In genomic region chr3:9386501-9387321, GRCh38 we compare ENCODE assay signal across 15 cellular contexts. TPM values are rescaled to one million over a fixed set of nuclear protein-coding genes. Genes with fewer than 3 reads are reported as not detected.
DNase-seq lines count a peak whose midpoint lies in the region; ATAC-seq, FAIRE-seq and TF ChIP-seq lines count a peak whose summit lies in the region.
"Had no signal": no experiment of that assay in that cellular context is flagged by ENCODE, and none has a peak within 500 bp of the region (broad histone marks: within the 10 kb centered on the region; RNA-seq: fewer than 3 reads in every experiment).

No MANE protein-coding gene starts in this region.

- intact Hi-C loops in K562 (cut with micrococcal nuclease) = loop anchor here (5.0 kb wide), 1 partner anchor 36 kb away; no protein-coding TSS in a partner anchor

- no peak overlapping the region for H3K4me3 Mint-ChIP-seq in activated CD8-positive, alpha-beta memory T cell treated with anti-CD3 and anti-CD28 coated beads, Interleukin-2, amount 10 ng/mL, durations not matched to agents 7 days and 5 days
- no peak overlapping the region for H3K4me3 Mint-ChIP-seq in osteocyte (ENCODE audit: unreplicated experiment)

- TF ChIP-seq CTCF in K562 (IDR thresholded peaks at IDR 0.05 in 2 of 3, conservative IDR thresholded peaks at IDR 0.05 in 1 of 3; ENCODE audit: insufficient read depth in 2 of 3, low read depth in 1 of 3, low read length in 3 of 3) (no peak), osteocyte (IDR thresholded peaks at IDR 0.05) (no peak), GM20000 (IDR thresholded peaks at IDR 0.05; ENCODE audit: extremely low read depth, missing control alignments) (no peak)

- CTCF ChIA-PET in activated CD8-positive, alpha-beta memory T cell treated with anti-CD3 and anti-CD28 coated beads, Interleukin-2, amount 10 ng/mL, durations not matched to agents 7 days and 5 days (lab: Charles Lee) = no interaction called here
- CTCF ChIA-PET in K562 (lab: Yijun Ruan, JAX; ENCODE audit: low intra/inter-chr PET ratio) = no interaction called here

- no peaks in the 10 kb centered on the region for H3K9me1 ChIP-seq in K562 (ENCODE audit: control insufficient read depth, insufficient read depth, low read length)

- no peaks in the 10 kb centered on the region for H3K27me3 ChIP-seq in K562 (ENCODE audit: control insufficient read depth in 2 of 2, insufficient read depth in 2 of 2, low read length in 2 of 2)
- H3K27me3 ChIP-seq: dorsolateral prefrontal cortex, uterus had no signal

- peak overlapping the region; percentile 29 for H3K27ac Mint-ChIP-seq in activated CD8-positive, alpha-beta memory T cell treated with anti-CD3 and anti-CD28 coated beads, Interleukin-2, amount 10 ng/mL, durations not matched to agents 7 days and 5 days
- peak overlapping the region; percentile 69 for H3K27ac Mint-ChIP-seq in osteocyte (ENCODE audit: unreplicated experiment)

- H3K36me3 Mint-ChIP-seq in activated CD8-positive, alpha-beta memory T cell treated with anti-CD3 and anti-CD28 coated beads, Interleukin-2, amount 10 ng/mL, durations not matched to agents 7 days and 5 days = peaks cover 72% of the 10 kb centered on the region
- peaks cover 58% of the 10 kb centered on the region for H3K36me3 Mint-ChIP-seq in osteocyte (ENCODE audit: unreplicated experiment)

- H3K79me2 ChIP-seq in K562 (ENCODE audit: control insufficient read depth, insufficient read depth, low read length) = peaks cover 37% of the 10 kb centered on the region

- no TSS peak for BruUV-seq in K562 (replicated peaks; lab: Mats Ljungman, UMichigan)

- H3K4me3 ChIP-seq in K562 = no peak overlapping the region
- H3K4me3 ChIP-seq: dorsolateral prefrontal cortex, uterus had no signal

- DNase-seq in activated CD8-positive, alpha-beta memory T cell treated with anti-CD3 and anti-CD28 coated beads, Interleukin-2, amount 10 ng/mL, durations not matched to agents 7 days and 5 days = no peak
- no peak for DNase-seq in activated CD8-positive, alpha-beta memory T cell treated with anti-CD3 and anti-CD28 coated beads, Interleukin-2, amount 50 U/mL, for 48 hours
- DNase-seq in OCI-M1 (lab: John Stamatoyannopoulos, UW) (peak; percentile 37), K562 (ENCODE audit: extremely low read depth in 1 of 4, low spot score in 3 of 4) (no peak), osteocyte (ENCODE audit: extremely low spot score, unreplicated experiment) (no peak), GM20000 (ENCODE audit: low spot score) (no peak), HCEC 1CT (no peak)
- DNase-seq: activated CD8-positive, alpha-beta memory T cell treated with anti-CD3 and anti-CD28 coated beads, Interleukin-2, amount 50 U/mL, for 4 hours; anterior cingulate cortex; dorsolateral prefrontal cortex; SIG-M5; stimulated activated CD4-positive, alpha-beta T cell treated with anti-CD3 and anti-CD28 coated beads, Interleukin-4, amount 100 ng/mL, for 1 hour; uterus had no signal

- no peak for TF ChIP-seq RAD21 in K562 (CRISPR knock-in tag; conservative IDR thresholded peaks at IDR 0.05 in 1 of 2, IDR thresholded peaks at IDR 0.05 in 1 of 2)

- TF ChIP-seq EP300 in K562 (IDR thresholded peaks at IDR 0.05; ENCODE audit: low read length) = no peak

- WGBS in K562 (ENCODE audit: insufficient coverage, low coverage, missing lambda C conversion rate) = 80% methylated on average over 1 of the region's 1 CpG

- no peaks in the 10 kb centered on the region for H3K4me1 ChIP-seq in K562 (replicated peaks in 1 of 2; ENCODE audit: control insufficient read depth in 2 of 2, insufficient read depth in 2 of 2, low read length in 2 of 2)
- H3K4me1 ChIP-seq: uterus had no signal

- POLR2A ChIA-PET in K562 (lab: Yijun Ruan, JAX) = interaction anchor here (0.7 to 1.4 kb wide), 4 partner anchors 9 to 23 kb away, joined by 3 to 24 read pairs (median 4); partner anchors contain the start of gene THUMPD3

- H3K36me3 ChIP-seq in K562 (ENCODE audit: control insufficient read depth, insufficient read depth, low read length) = peaks cover 95% of the 10 kb centered on the region
- H3K36me3 ChIP-seq: uterus had no signal

- in situ Hi-C loops in K562 (cut with MboI) = no loop called here

- peak; percentile 72 for TF ChIP-seq POLR2A in K562 (conservative IDR thresholded peaks at IDR 0.05)

- FAIRE-seq in K562 (lab: Jason Lieb, UNC) = no peak

- no peak overlapping the region for H2AFZ ChIP-seq in K562 (ENCODE audit: low read depth, low read length)

- no peak overlapping the region for H3K4me2 ChIP-seq in K562 (ENCODE audit: insufficient read depth, low read length)

- H4K20me1 ChIP-seq in K562 (replicated peaks; ENCODE audit: control insufficient read depth, insufficient read depth, low read length) = no peaks in the 10 kb centered on the region

- peak overlapping the region; percentile 27; the same call in 2 of the 3 replicates for H3K27ac ChIP-seq in K562 (ENCODE audit: extremely low read depth, low read depth, low read length)
- H3K27ac ChIP-seq: uterus had no signal

- H3K9me3 ChIP-seq in K562 (replicated peaks; ENCODE audit: control insufficient read depth, insufficient read depth, low read depth, low read length) = no peaks in the 10 kb centered on the region
- H3K9me3 ChIP-seq: uterus had no signal

- H3K9me3 Mint-ChIP-seq in activated CD8-positive, alpha-beta memory T cell treated with anti-CD3 and anti-CD28 coated beads, Interleukin-2, amount 10 ng/mL, durations not matched to agents 7 days and 5 days (ENCODE audit: low read depth) = no peaks in the 10 kb centered on the region
- no peaks in the 10 kb centered on the region for H3K9me3 Mint-ChIP-seq in osteocyte (ENCODE audit: unreplicated experiment)

- ATAC-seq in activated CD8-positive, alpha-beta memory T cell treated with anti-CD3 and anti-CD28 coated beads, Interleukin-2, amount 10 ng/mL, durations not matched to agents 7 days and 5 days = no peak
- ATAC-seq in K562 (peak; percentile 10), esophagus mucosa (no peak)
- ATAC-seq: sciatic nerve had no signal

- peaks cover 20% of the 10 kb centered on the region for H3K4me1 Mint-ChIP-seq in activated CD8-positive, alpha-beta memory T cell treated with anti-CD3 and anti-CD28 coated beads, Interleukin-2, amount 10 ng/mL, durations not matched to agents 7 days and 5 days
- peaks cover 9% of the 10 kb centered on the region for H3K4me1 Mint-ChIP-seq in osteocyte (ENCODE audit: unreplicated experiment)

- no peak overlapping the region for H3K9ac ChIP-seq in K562 (ENCODE audit: insufficient read depth in 1 of 2, low read depth in 2 of 2, low read length in 2 of 2)

- H3K27me3 Mint-ChIP-seq in activated CD8-positive, alpha-beta memory T cell treated with anti-CD3 and anti-CD28 coated beads, Interleukin-2, amount 10 ng/mL, durations not matched to agents 7 days and 5 days = no peaks in the 10 kb centered on the region
- H3K27me3 Mint-ChIP-seq in osteocyte (ENCODE audit: unreplicated experiment) = no peaks in the 10 kb centered on the region

TF ChIP-seq in K562, 482 proteins besides CTCF, POLR2A, EP300 and RAD21 (continues in another document):
- peak; percentile 8 for TF ChIP-seq HNRNPK (IDR thresholded peaks at IDR 0.05; ENCODE audit: low read depth, low read length, poor library complexity, severe bottlenecking)
- peak; percentile 95 for TF ChIP-seq POLR2AphosphoS2 (IDR thresholded peaks at IDR 0.05; ENCODE audit: low read length)
- no peak for TF ChIP-seq DNMT1 (IDR thresholded peaks at IDR 0.05)

RNA-seq across cellular contexts. Expression of gene SETD5, which starts 10.7 kb away (rescaled TPM):
- total RNA-seq in activated CD8-positive, alpha-beta memory T cell treated with anti-CD3 and anti-CD28 coated beads, Interleukin-2, amount 10 ng/mL, durations not matched to agents 7 days and 5 days = 100 to 1,000 TPM; 136 to 147 TPM
- 501 and 1,010 TPM in 2 replicates for total RNA-seq in K562 (2011; cell fraction: chromatin; rRNA removed; ENCODE audit: low replicate concordance)
- total RNA-seq in K562 (2011; cell fraction: nucleolus; rRNA removed) = 231 and 322 TPM in 2 replicates
- total RNA-seq in K562 (2011; cell fraction: nucleoplasm; rRNA removed) = 405 and 463 TPM in 2 replicates
- total RNA-seq in K562 (2014; rRNA removed) = 60.9 and 61.4 TPM in 2 replicates
- 87.2 and 97.1 TPM in 2 replicates for total RNA-seq in K562 (2014; rRNA removed; fragmentation: Illumina TruSeq; extraction: Trizol)
- total RNA-seq in K562 (2015; rRNA removed; fragmentation: Illumina TruSeq; extraction: Trizol) = 80.3 and 92.2 TPM in 2 replicates
- total RNA-seq in K562 (2021) = 118 and 135 TPM in 2 replicates
- polyA plus RNA-seq in K562 (2011; rRNA removed) = 106 and 130 TPM in 2 replicates
- polyA plus RNA-seq in K562 (2011; cell fraction: cytosol; rRNA removed) = 46.5 and 86.7 TPM in 2 replicates
- polyA plus RNA-seq in K562 (2011; cell fraction: nucleus; rRNA removed) = 413 and 458 TPM in 2 replicates
- 98.7 and 112 TPM in 2 replicates for polyA plus RNA-seq in K562 (2012)
- 108 and 128 TPM in 2 replicates for polyA plus RNA-seq in K562 (2014; fragmentation: Illumina TruSeq; extraction: Trizol)
- polyA plus RNA-seq in K562 (2014; fragmentation: Nextera tagmentation; extraction: Ambion mirVana) = 10 to 100 TPM; 20.8 to 38.8 TPM
- polyA plus RNA-seq in K562 (2014; rRNA removed) = 65.4 and 69.1 TPM in 2 replicates
- polyA minus RNA-seq in K562 (2011; rRNA and poly(A)+ RNA removed) = 199 and 230 TPM in 2 replicates
- 98.0 and 118 TPM in 2 replicates for polyA minus RNA-seq in K562 (2011; cell fraction: cytosol; rRNA and poly(A)+ RNA removed)
- 188 and 330 TPM in 2 replicates for polyA minus RNA-seq in K562 (2011; cell fraction: nucleus; rRNA and poly(A)+ RNA removed)
- total RNA-seq in osteocyte = 154 and 161 TPM in 2 replicates
- 62.5 TPM for total RNA-seq in esophagus mucosa

RNA-seq across cellular contexts. Expression of gene THUMPD3, which starts 23.9 kb away (rescaled TPM):
- total RNA-seq in activated CD8-positive, alpha-beta memory T cell treated with anti-CD3 and anti-CD28 coated beads, Interleukin-2, amount 10 ng/mL, durations not matched to agents 7 days and 5 days = 10 to 100 TPM; 46.1 to 52.0 TPM
- 65.1 and 119 TPM in 2 replicates for total RNA-seq in K562 (2011; cell fraction: chromatin; rRNA removed; ENCODE audit: low replicate concordance)
- 39.5 and 43.0 TPM in 2 replicates for total RNA-seq in K562 (2011; cell fraction: nucleolus; rRNA removed)
- 58.4 and 80.8 TPM in 2 replicates for total RNA-seq in K562 (2011; cell fraction: nucleoplasm; rRNA removed)
- total RNA-seq in K562 (2014; rRNA removed) = 74.6 and 75.5 TPM in 2 replicates
- total RNA-seq in K562 (2014; rRNA removed; fragmentation: Illumina TruSeq; extraction: Trizol) = 125 and 131 TPM in 2 replicates
- 111 and 113 TPM in 2 replicates for total RNA-seq in K562 (2015; rRNA removed; fragmentation: Illumina TruSeq; extraction: Trizol)
- total RNA-seq in K562 (2021) = 106 and 114 TPM in 2 replicates
- polyA plus RNA-seq in K562 (2011; rRNA removed) = 115 and 132 TPM in 2 replicates
- polyA plus RNA-seq in K562 (2011; cell fraction: cytosol; rRNA removed) = 37.6 and 59.9 TPM in 2 replicates
- polyA plus RNA-seq in K562 (2011; cell fraction: nucleus; rRNA removed) = 49.9 and 51.8 TPM in 2 replicates
- polyA plus RNA-seq in K562 (2012) = 85.6 and 109 TPM in 2 replicates
- 102 and 118 TPM in 2 replicates for polyA plus RNA-seq in K562 (2014; fragmentation: Illumina TruSeq; extraction: Trizol)
- 10 to 100 TPM; 58.3 to 78.1 TPM for polyA plus RNA-seq in K562 (2014; fragmentation: Nextera tagmentation; extraction: Ambion mirVana)
- 83.9 and 99.5 TPM in 2 replicates for polyA plus RNA-seq in K562 (2014; rRNA removed)
- polyA minus RNA-seq in K562 (2011; rRNA and poly(A)+ RNA removed) = 305 and 319 TPM in 2 replicates
- 40.5 and 64.5 TPM in 2 replicates for polyA minus RNA-seq in K562 (2011; cell fraction: cytosol; rRNA and poly(A)+ RNA removed)
- polyA minus RNA-seq in K562 (2011; cell fraction: nucleus; rRNA and poly(A)+ RNA removed) = 30.8 and 37.4 TPM in 2 replicates
- total RNA-seq in osteocyte = 43.2 and 45.4 TPM in 2 replicates
- 29.1 TPM for total RNA-seq in esophagus mucosa
